8 cellular contexts compared by ENCODE assay signal in the genomic region with DNA sequence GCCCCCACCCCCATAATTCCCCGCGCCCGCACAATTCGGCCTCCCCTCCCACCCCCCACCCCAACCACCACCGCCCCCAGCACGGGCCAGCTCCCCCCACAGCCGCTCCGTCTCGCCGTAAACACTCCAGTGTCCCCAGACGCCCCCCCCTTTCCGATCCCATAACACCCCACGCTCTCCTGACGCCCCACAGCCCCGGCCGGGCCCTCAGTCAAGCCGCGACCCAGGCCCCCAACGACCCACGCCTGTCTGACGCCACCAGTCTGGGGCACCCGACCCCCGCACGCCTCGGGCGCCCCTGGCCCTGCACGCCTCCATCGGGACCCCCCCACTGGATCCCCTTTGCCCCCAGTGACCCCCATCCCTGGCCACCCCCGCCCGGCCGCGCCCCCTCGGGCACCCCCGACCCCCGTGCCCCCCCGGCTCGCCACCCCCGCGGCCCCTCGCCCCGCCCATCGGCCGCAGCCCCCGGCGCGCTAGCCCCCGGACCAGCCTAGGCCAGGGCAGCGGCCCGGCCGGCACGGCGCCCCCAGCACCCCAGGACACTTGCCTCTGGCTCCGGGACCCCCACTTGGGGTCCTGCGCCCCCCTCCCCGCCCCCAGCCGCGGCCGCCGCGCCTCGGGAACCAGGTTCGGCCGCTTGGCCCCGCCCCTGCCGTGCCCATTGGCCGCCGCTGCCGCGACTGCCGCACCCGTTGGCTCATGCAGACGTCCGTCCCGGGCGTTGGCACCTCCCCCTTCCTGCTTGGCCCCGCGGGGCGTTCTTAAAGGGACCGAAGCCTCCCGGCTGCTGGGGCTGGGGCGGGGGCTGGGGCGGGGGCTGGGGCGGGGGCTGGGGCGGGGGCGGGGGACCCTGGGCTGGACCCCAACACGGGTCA. TPM values are rescaled to one million over a fixed set of nuclear protein-coding genes. Genes with fewer than 3 reads are reported as not detected.
A peak's percentile ranks its signal among the peaks of the same experiment; 100 is the strongest.
DNase-seq lines count a peak whose midpoint lies in the region; ATAC-seq and TF ChIP-seq lines count a peak whose summit lies in the region.

A gene (minus strand): TSS at position 638 of the 878 bp plus-strand sequence. CDS start 1,603 bp downstream, outside the sequence.

- H3K27ac ChIP-seq in Panc1 (ENCODE audit: low read length), result peak within 1 kb of the TSS; percentile 77
- H3K27ac ChIP-seq in esophagus (ENCODE audit: low read depth in 2 of 2, low read length in 1 of 2), result peak within 1 kb of the TSS; percentile 92 to 94
- H3K27ac ChIP-seq in muscle layer of colon (ENCODE audit: low read depth, low read length), result peak within 1 kb of the TSS; percentile 84

- in situ Hi-C loops in Panc1 (cut with HindIII; ENCODE audit: low pct_unique_long_range_greater_than_20kb, low sequenced_read_pairs), result no loop called here

- TF ChIP-seq CTCF in Panc1 (IDR thresholded peaks at IDR 0.05), result no peak

- H3K27me3 ChIP-seq in Panc1 (ENCODE audit: control insufficient read depth, insufficient read depth, low read length), result no peaks in the 10 kb centered on the region
- H3K27me3 ChIP-seq in esophagus (ENCODE audit: control insufficient read depth in 1 of 2, insufficient read depth in 2 of 2, low read length in 2 of 2), result no peaks in the 10 kb centered on the region
- no peaks in the 10 kb centered on the region for H3K27me3 ChIP-seq in muscle layer of colon (ENCODE audit: control insufficient read depth in 1 of 2, insufficient read depth in 2 of 2, low read length in 2 of 2)

- no peaks in the 10 kb centered on the region for H3K9me3 Mint-ChIP-seq in activated T-cell treated with anti-CD3 and anti-CD28 coated beads, Interleukin-2, amount 50 U/mL, for 4 hours

- H3K36me3 Mint-ChIP-seq in activated T-cell treated with anti-CD3 and anti-CD28 coated beads, Interleukin-2, amount 50 U/mL, for 4 hours (ENCODE audit: insufficient read depth), result peaks cover 2% of the 10 kb centered on the region

- CTCF ChIA-PET in Panc1 (lab: Charles Lee), result no interaction called here

- DNase-seq in D341Med (ENCODE audit: low spot score) (peak; percentile 99), Panc1 (ENCODE audit: low read depth, low spot score) (no peak)
- DNase-seq in Jurkat, Clone E6-1 (ENCODE audit: low read depth, low spot score), result peak; percentile 83
- peak; percentile 92 for DNase-seq in activated T-cell treated with anti-CD3 and anti-CD28 coated beads, Interleukin-2, amount 50 U/mL, for 4 hours
- peak; percentile 97 for DNase-seq in stimulated activated CD8-positive, alpha-beta memory T cell treated with anti-CD3 and anti-CD28 coated beads, Interleukin-4, amount 100 ng/mL, for 48 hours

- 0 to 1% methylated on average over 38 to 86 of the region's 86 CpGs for WGBS in esophagus, 2 donors

- BruUV-seq in Panc1 (replicated peaks; lab: Mats Ljungman, UMichigan), result no TSS peak

- H3K4me3 Mint-ChIP-seq in activated T-cell treated with anti-CD3 and anti-CD28 coated beads, Interleukin-2, amount 50 U/mL, for 4 hours, result peak within 1 kb of the TSS; percentile 91

- peaks cover 11% of the 10 kb centered on the region; the same call in 1 of the 2 replicates for H3K4me1 ChIP-seq in Panc1 (ENCODE audit: control insufficient read depth, insufficient read depth, low read length)
- peaks cover 0 to 2% of the 10 kb centered on the region in 2 donors for H3K4me1 ChIP-seq in esophagus (ENCODE audit: control insufficient read depth in 2 of 2, insufficient read depth in 2 of 2, low read length in 1 of 2)
- peaks cover 16% of the 10 kb centered on the region for H3K4me1 ChIP-seq in muscle layer of colon (ENCODE audit: insufficient read depth, low read length)

- no peaks in the 10 kb centered on the region for H3K9me3 ChIP-seq in Panc1 (ENCODE audit: control insufficient read depth, insufficient read depth, low read depth, low read length)
- H3K9me3 ChIP-seq in esophagus (ENCODE audit: control insufficient read depth in 2 of 2, insufficient read depth in 1 of 2, low read depth in 1 of 2, low read length in 1 of 2), result no peaks in the 10 kb centered on the region
- H3K9me3 ChIP-seq in muscle layer of colon (ENCODE audit: low read length), result no peaks in the 10 kb centered on the region

- intact Hi-C loops in Panc1 (cut with micrococcal nuclease; ENCODE audit: unreplicated experiment), result no loop called here

- H3K4me3 ChIP-seq in Jurkat, Clone E6-1 (ENCODE audit: low read length), result peak within 1 kb of the TSS; percentile 70
- H3K4me3 ChIP-seq in Panc1 (ENCODE audit: low read depth in 2 of 2, low read length in 2 of 2) (peak within 1 kb of the TSS; percentile 52 to 55), esophagus (ENCODE audit: low read depth in 1 of 2, low read length in 2 of 2) (peak within 1 kb of the TSS; percentile 90 to 91), muscle layer of colon (ENCODE audit: low read depth in 1 of 2, low read length in 2 of 2) (peak within 1 kb of the TSS; percentile 38 to 64)

- H3K27me3 Mint-ChIP-seq in activated T-cell treated with anti-CD3 and anti-CD28 coated beads, Interleukin-2, amount 50 U/mL, for 4 hours (ENCODE audit: low read depth), result no peaks in the 10 kb centered on the region

- H3K36me3 ChIP-seq in Panc1 (ENCODE audit: control insufficient read depth, insufficient read depth, low read length) (peaks cover 2% of the 10 kb centered on the region), esophagus (ENCODE audit: control insufficient read depth in 2 of 2, insufficient read depth in 2 of 2, low read length in 1 of 2) (peaks cover 0 to 21% of the 10 kb centered on the region in 2 donors), muscle layer of colon (ENCODE audit: insufficient read depth, low read length) (peaks cover 16% of the 10 kb centered on the region)

- POLR2A ChIA-PET in Panc1 (lab: Charles Lee), result no interaction called here

- peak; percentile 77 for ATAC-seq in GM21576 (IDR thresholded peaks at IDR 0.05; ENCODE audit: unreplicated experiment)
- ATAC-seq in Panc1, result peak; percentile 99
- ATAC-seq in activated T-cell treated with anti-CD3 and anti-CD28 coated beads, Interleukin-2, amount 50 U/mL, for 4 hours, result peak; percentile 98

- peaks cover 17% of the 10 kb centered on the region for H3K4me1 Mint-ChIP-seq in activated T-cell treated with anti-CD3 and anti-CD28 coated beads, Interleukin-2, amount 50 U/mL, for 4 hours (ENCODE audit: low read depth)

- H3K9ac ChIP-seq in muscle layer of colon (ENCODE audit: low read length), result peak within 1 kb of the TSS; percentile 83

RNA-seq across cellular contexts. Expression of the gene that starts here (rescaled TPM):
- 204 TPM for polyA plus RNA-seq in Jurkat, Clone E6-1 (2012; ENCODE audit: insufficient read depth, insufficient read length)
- total RNA-seq in Panc1 (2021; ENCODE audit: unreplicated experiment), result 182 TPM
- polyA plus RNA-seq in Panc1 (2012; ENCODE audit: insufficient read length), result 479 TPM
- total RNA-seq in activated T-cell treated with anti-CD3 and anti-CD28 coated beads, Interleukin-2, amount 50 U/mL, for 4 hours, result 100 to 1,000 TPM; 155 to 163 (median 155) TPM
- polyA plus RNA-seq in esophagus, result 100 to 1,000 TPM; 175 to 269 TPM
